In genomic region chr4:16884673-16885460, GRCh38 we compare ENCODE assay signal across 18 cellular contexts. TPM values are rescaled to one million over a fixed set of nuclear protein-coding genes. Genes with fewer than 3 reads are reported as not detected.
DNase-seq lines count a peak whose midpoint lies in the region; ATAC-seq and TF ChIP-seq lines count a peak whose summit lies in the region.
"Had no signal": no experiment of that assay in that cellular context is flagged by ENCODE, and none has a peak within 500 bp of the region (broad histone marks: within the 10 kb centered on the region; RNA-seq: fewer than 3 reads in every experiment).

No MANE protein-coding gene starts in this region.

- peak overlapping the region; percentile 42 to 76 (median 68) for H3K4me3 Mint-ChIP-seq in immature natural killer cell
- no peak overlapping the region for H3K4me3 Mint-ChIP-seq in activated CD8-positive, alpha-beta memory T cell treated with anti-CD3 and anti-CD28 coated beads, Interleukin-2, amount 10 ng/mL, durations not matched to agents 7 days and 5 days
- H3K4me3 Mint-ChIP-seq: T-cell had no signal

- no peaks in the 10 kb centered on the region for H3K9me3 Mint-ChIP-seq in immature natural killer cell
- H3K9me3 Mint-ChIP-seq in activated CD8-positive, alpha-beta memory T cell treated with anti-CD3 and anti-CD28 coated beads, Interleukin-2, amount 10 ng/mL, durations not matched to agents 7 days and 5 days (ENCODE audit: low read depth): peaks cover 3% of the 10 kb centered on the region
- H3K9me3 Mint-ChIP-seq: T-cell had no signal

- peak; percentile 36; the same call in 1 of the 2 replicates for TF ChIP-seq CTCF in A673 (conservative IDR thresholded peaks at IDR 0.05; ENCODE audit: low read depth, low read length)
- TF ChIP-seq CTCF in HCT116 (IDR thresholded peaks at IDR 0.05 in 2 of 3, conservative IDR thresholded peaks at IDR 0.05 in 1 of 3; ENCODE audit: borderline replicate concordance in 1 of 3, insufficient read depth in 1 of 3, low read depth in 2 of 3, low read length in 2 of 3): peak in 2 of 3 experiments; percentile 27 to 40; a peak in 4 of 6 replicates
- 0 out of 2 replicates have a peak, but pooled peaks have one; percentile 5 for TF ChIP-seq CTCF in WERI-Rb-1 (IDR thresholded peaks at IDR 0.05; ENCODE audit: low read depth, low read length)

- H3K4me1 ChIP-seq in A673 (ENCODE audit: insufficient read depth, low read length, poor library complexity, severe bottlenecking) (no peaks in the 10 kb centered on the region), HCT116 (ENCODE audit: control insufficient read depth in 1 of 2, insufficient read depth in 2 of 2, low read length in 2 of 2) (no peaks in the 10 kb centered on the region)
- H3K4me1 ChIP-seq: right lobe of liver had no signal

- ATAC-seq in HCT116: peak; percentile 61; the same call in 1 of the 2 replicates
- no peak for ATAC-seq in GM21576 (IDR thresholded peaks at IDR 0.05; ENCODE audit: unreplicated experiment)
- ATAC-seq in activated CD8-positive, alpha-beta memory T cell treated with anti-CD3 and anti-CD28 coated beads, Interleukin-2, amount 10 ng/mL, durations not matched to agents 7 days and 5 days: no peak
- ATAC-seq: GM12878, T-cell had no signal

- H3K4me1 Mint-ChIP-seq in immature natural killer cell: peaks cover 53 to 57% of the 10 kb centered on the region in 2 donors
- peaks cover 7% of the 10 kb centered on the region for H3K4me1 Mint-ChIP-seq in activated CD8-positive, alpha-beta memory T cell treated with anti-CD3 and anti-CD28 coated beads, Interleukin-2, amount 10 ng/mL, durations not matched to agents 7 days and 5 days

- BruUV-seq in A673 (replicated peaks; lab: Mats Ljungman, UMichigan) (no TSS peak), HCT116 (replicated peaks; lab: Mats Ljungman, UMichigan) (no TSS peak)

- TF ChIP-seq POLR2A in HCT116 (IDR thresholded peaks at IDR 0.05; ENCODE audit: borderline replicate concordance, extremely low read depth, insufficient read depth, insufficient read length): no peak

- H2AFZ ChIP-seq in HCT116 (ENCODE audit: low read depth, low read length, poor library complexity, severe bottlenecking): no peak overlapping the region

- H3K4me2 ChIP-seq in HCT116 (ENCODE audit: low read length): no peak overlapping the region

- peaks cover 14% of the 10 kb centered on the region for H3K36me3 ChIP-seq in A673 (ENCODE audit: insufficient read depth, low read length, poor library complexity, severe bottlenecking)
- no peaks in the 10 kb centered on the region for H3K36me3 ChIP-seq in HCT116 (ENCODE audit: control insufficient read depth in 1 of 2, insufficient read depth in 2 of 2, low read length in 2 of 2)
- no peaks in the 10 kb centered on the region for H3K36me3 ChIP-seq in WERI-Rb-1
- H3K36me3 ChIP-seq: left ventricle myocardium inferior, right lobe of liver had no signal

- no peaks in the 10 kb centered on the region for H4K20me1 ChIP-seq in HCT116 (ENCODE audit: insufficient read depth)

- intact Hi-C loops in A673 (cut with micrococcal nuclease; ENCODE audit: unreplicated experiment): no loop called here
- intact Hi-C loops in HCT116 (cut with micrococcal nuclease): no loop called here

- H3K27ac Mint-ChIP-seq in immature natural killer cell: peak overlapping the region; percentile 33 to 87 (median 76)
- no peak overlapping the region for H3K27ac Mint-ChIP-seq in activated CD8-positive, alpha-beta memory T cell treated with anti-CD3 and anti-CD28 coated beads, Interleukin-2, amount 10 ng/mL, durations not matched to agents 7 days and 5 days
- H3K27ac Mint-ChIP-seq: T-cell had no signal

- H3K27ac ChIP-seq in A673 (ENCODE audit: low read depth, low read length, poor library complexity, severe bottlenecking): no peak overlapping the region
- no peak overlapping the region for H3K27ac ChIP-seq in HCT116 (ENCODE audit: low read depth, low read length)
- H3K27ac ChIP-seq in WERI-Rb-1: no peak overlapping the region
- H3K27ac ChIP-seq: coronary artery, left ventricle myocardium inferior, right lobe of liver had no signal

- TF ChIP-seq RAD21 in HCT116 (IDR thresholded peaks at IDR 0.05; ENCODE audit: low read depth): 0 out of 2 replicates have a peak, but pooled peaks have one; percentile 7

- H3K9me3 ChIP-seq in A673 (ENCODE audit: low read depth, low read length, poor library complexity, severe bottlenecking) (no peaks in the 10 kb centered on the region), HCT116 (ENCODE audit: control insufficient read depth in 1 of 2, insufficient read depth in 1 of 2, low read depth in 1 of 2, low read length in 2 of 2) (no peaks in the 10 kb centered on the region), WERI-Rb-1 (ENCODE audit: severe bottlenecking) (no peaks in the 10 kb centered on the region)
- H3K9me3 ChIP-seq: left ventricle myocardium inferior, right lobe of liver had no signal

- DNase-seq in A673 (ENCODE audit: low spot score) (peak; percentile 23), HCT116 (ENCODE audit: low read depth, low spot score) (no peak), WERI-Rb-1 (no peak), immature natural killer cell (peak; percentile 57 to 66 (median 58)), activated gamma-delta T cell treated with Interleukin-2 at 50 U/mL for 16 hours (no peak), T-helper 9 cell (no peak)
- no peak for DNase-seq in activated CD8-positive, alpha-beta memory T cell treated with anti-CD3 and anti-CD28 coated beads, Interleukin-2, amount 10 ng/mL, durations not matched to agents 7 days and 5 days
- DNase-seq: activated naive CD4-positive, alpha-beta T cell treated with anti-CD3 and anti-CD28 coated beads, Interleukin-2, amount 50 U/mL, for 16 hours; GF-D8; left ventricle myocardium inferior; NCI-H146; NCI-H2227 treated with DMSO at 0.1 percent for 48 hours; right lobe of liver had no signal

- no peaks in the 10 kb centered on the region for H3K9me2 ChIP-seq in HCT116 (ENCODE audit: insufficient read depth)

- peaks cover 0 to 6% (median 3%) of the 10 kb centered on the region in 3 donors for H3K36me3 Mint-ChIP-seq in immature natural killer cell
- H3K36me3 Mint-ChIP-seq in activated CD8-positive, alpha-beta memory T cell treated with anti-CD3 and anti-CD28 coated beads, Interleukin-2, amount 10 ng/mL, durations not matched to agents 7 days and 5 days: no peaks in the 10 kb centered on the region
- H3K36me3 Mint-ChIP-seq: T-cell had no signal

- POLR2A ChIA-PET in A673 (lab: Charles Lee; ENCODE audit: low non-redundant PET): no interaction called here
- POLR2A ChIA-PET in HCT116 (lab: Charles Lee): no interaction called here

- no peak overlapping the region for H3K9ac ChIP-seq in HCT116 (ENCODE audit: low read length)

- CTCF ChIA-PET in A673 (lab: Charles Lee): no interaction called here
- CTCF ChIA-PET in HCT116 (lab: Charles Lee): no interaction called here
- CTCF ChIA-PET in activated CD8-positive, alpha-beta memory T cell treated with anti-CD3 and anti-CD28 coated beads, Interleukin-2, amount 10 ng/mL, durations not matched to agents 7 days and 5 days (lab: Charles Lee): no interaction called here

- H3K27me3 ChIP-seq in A673 (replicated peaks; ENCODE audit: insufficient read depth, low read depth, low read length, poor library complexity) (no peaks in the 10 kb centered on the region), HCT116 (ENCODE audit: insufficient read depth, low read length) (0 out of 2 replicates have a peak, but pooled peaks cover 3% of the 10 kb centered on the region), WERI-Rb-1 (ENCODE audit: insufficient read depth, low read depth, severe bottlenecking) (peaks cover 5% of the 10 kb centered on the region)
- H3K27me3 ChIP-seq: right lobe of liver had no signal

- H3K27me3 Mint-ChIP-seq in immature natural killer cell (ENCODE audit: low read depth in 3 of 3): peaks cover 0 to 4% (median under 1%) of the 10 kb centered on the region in 3 donors
- no peaks in the 10 kb centered on the region for H3K27me3 Mint-ChIP-seq in activated CD8-positive, alpha-beta memory T cell treated with anti-CD3 and anti-CD28 coated beads, Interleukin-2, amount 10 ng/mL, durations not matched to agents 7 days and 5 days
- H3K27me3 Mint-ChIP-seq: T-cell had no signal

- H3K79me2 ChIP-seq in HCT116 (ENCODE audit: insufficient read depth, low read length): no peaks in the 10 kb centered on the region

- H3K4me3 ChIP-seq in A673 (ENCODE audit: low read depth, low read length, poor library complexity, severe bottlenecking) (no peak overlapping the region), HCT116 (replicated peaks in 1 of 2; ENCODE audit: low read depth in 1 of 2, low read length in 2 of 2) (no peak overlapping the region), WERI-Rb-1 (ENCODE audit: low read depth, low read length) (no peak overlapping the region)
- H3K4me3 ChIP-seq: coronary artery, GM12878, left ventricle myocardium inferior, right lobe of liver had no signal

- RAD21 ChIA-PET in HCT116 (lab: Charles Lee; ENCODE audit: low non-redundant PET in 1 of 2, low total read pairs in 2 of 2, uncharacterized antibody in 2 of 2, unreplicated experiment in 2 of 2): no interaction called here

TF ChIP-seq in HCT116, 20 proteins besides CTCF, POLR2A, EP300 and RAD21 (continues in another document):
- TF ChIP-seq JUND (IDR thresholded peaks at IDR 0.05) (no peak), YY1 (IDR thresholded peaks at IDR 0.05; ENCODE audit: extremely low read depth, insufficient replicate concordance, low read depth, low read length) (no peak), CBX3 (IDR thresholded peaks at IDR 0.05; ENCODE audit: low read depth) (no peak), ELF1 (IDR thresholded peaks at IDR 0.05; ENCODE audit: borderline replicate concordance, low read depth) (no peak), POLR2AphosphoS5 (IDR thresholded peaks at IDR 0.05; ENCODE audit: low read depth, low read length) (no peak), ZNF274 (IDR thresholded peaks at IDR 0.05; ENCODE audit: low read depth, low read length) (no peak), SP1 (IDR thresholded peaks at IDR 0.05; ENCODE audit: low read depth) (no peak), EGR1 (IDR thresholded peaks at IDR 0.05; ENCODE audit: low read depth) (no peak), ZFX (IDR thresholded peaks at IDR 0.05) (no peak), CEBPB (IDR thresholded peaks at IDR 0.05; ENCODE audit: low read depth) (no peak)
- TF ChIP-seq, protein P1, sequence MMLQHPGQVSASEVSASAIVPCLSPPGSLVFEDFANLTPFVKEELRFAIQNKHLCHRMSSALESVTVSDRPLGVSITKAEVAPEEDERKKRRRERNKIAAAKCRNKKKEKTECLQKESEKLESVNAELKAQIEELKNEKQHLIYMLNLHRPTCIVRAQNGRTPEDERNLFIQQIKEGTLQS (IDR thresholded peaks at IDR 0.05): no peak

RNA-seq across cellular contexts. Expression of gene LDB2, which starts 13.6 kb away (rescaled TPM):
- 45.1 and 47.4 TPM in 2 replicates for total RNA-seq in A673 (2021)
- total RNA-seq in HCT116 (2021; ENCODE audit: unreplicated experiment): 0.12 TPM
- 0.54 TPM in 1 of 2 replicates, not detected in the other for polyA plus RNA-seq in HCT116 (2012)
- polyA plus RNA-seq in immature natural killer cell: 10 to 100 TPM in 1 of 3 donors, 1 to 10 TPM in 2; 6.9 to 15.8 (median 7.5) TPM
- total RNA-seq in activated CD8-positive, alpha-beta memory T cell treated with anti-CD3 and anti-CD28 coated beads, Interleukin-2, amount 10 ng/mL, durations not matched to agents 7 days and 5 days: not detected
- total RNA-seq: LHCN-M2 had no signal
- polyA plus RNA-seq: GM12878 had no signal

Comparison
In these comparisons a context has a peak if more than half of its experiments do, and no peak if none do; other contexts are left out.
1. DNase-seq: peak in A673 (single experiment) and immature natural killer cell (3 of 3); none in HCT116 (single experiment), WERI-Rb-1 (single experiment), activated gamma-delta T cell treated with Interleukin-2 at 50 U/mL for 16 hours (single experiment), T-helper 9 cell (single experiment) and activated CD8-positive, alpha-beta memory T cell treated with anti-CD3 and anti-CD28 coated beads, Interleukin-2, amount 10 ng/mL, durations not matched to agents 7 days and 5 days (single experiment).
2. RNA of gene LDB2, which starts 13.6 kb away (total RNA-seq): 45.1 to 47.4 TPM in A673; 0.12 TPM in HCT116 (single experiment) and not detected in activated CD8-positive, alpha-beta memory T cell treated with anti-CD3 and anti-CD28 coated beads, Interleukin-2, amount 10 ng/mL, durations not matched to agents 7 days and 5 days; every median in the first group is over 10 times any median in the second.
3. Peak in every context shown above with its lines, with median percentiles within 50 percentile points of each other: CTCF ChIP-seq.